In genomic region chr2:176272870-176273269, GRCh38 we compare ENCODE assay signal across 1 cellular context.
TF ChIP-seq lines count a peak whose summit lies in the region.

No MANE protein-coding gene starts in this region.

TF ChIP-seq in K562, 482 proteins besides CTCF, POLR2A, EP300 and RAD21 (continued from another document):
- TF ChIP-seq PREB (CRISPR knock-in tag; IDR thresholded peaks at IDR 0.05) (peak; percentile 60; the same call in 1 of the 2 replicates), KLF6 (CRISPR knock-in tag; IDR thresholded peaks at IDR 0.05; ENCODE audit: borderline replicate concordance) (no peak), CBFA2T3 (IDR thresholded peaks at IDR 0.05) (peak; percentile 77), ZNF407 (IDR thresholded peaks at IDR 0.05; ENCODE audit: low read depth) (no peak), CBFA2T2 (conservative IDR thresholded peaks at IDR 0.05) (peak; percentile 55), ZNF583 (CRISPR knock-in tag; IDR thresholded peaks at IDR 0.05) (no peak), TAL1 (IDR thresholded peaks at IDR 0.05) (peak; percentile 44; the same call in 1 of the 2 replicates), HMBOX1 (IDR thresholded peaks at IDR 0.05) (peak; percentile 20; the same call in 1 of the 2 replicates), FOXJ3 (CRISPR knock-in tag; IDR thresholded peaks at IDR 0.05) (no peak)
